8 cellular contexts compared by ENCODE assay signal in the genomic region with DNA sequence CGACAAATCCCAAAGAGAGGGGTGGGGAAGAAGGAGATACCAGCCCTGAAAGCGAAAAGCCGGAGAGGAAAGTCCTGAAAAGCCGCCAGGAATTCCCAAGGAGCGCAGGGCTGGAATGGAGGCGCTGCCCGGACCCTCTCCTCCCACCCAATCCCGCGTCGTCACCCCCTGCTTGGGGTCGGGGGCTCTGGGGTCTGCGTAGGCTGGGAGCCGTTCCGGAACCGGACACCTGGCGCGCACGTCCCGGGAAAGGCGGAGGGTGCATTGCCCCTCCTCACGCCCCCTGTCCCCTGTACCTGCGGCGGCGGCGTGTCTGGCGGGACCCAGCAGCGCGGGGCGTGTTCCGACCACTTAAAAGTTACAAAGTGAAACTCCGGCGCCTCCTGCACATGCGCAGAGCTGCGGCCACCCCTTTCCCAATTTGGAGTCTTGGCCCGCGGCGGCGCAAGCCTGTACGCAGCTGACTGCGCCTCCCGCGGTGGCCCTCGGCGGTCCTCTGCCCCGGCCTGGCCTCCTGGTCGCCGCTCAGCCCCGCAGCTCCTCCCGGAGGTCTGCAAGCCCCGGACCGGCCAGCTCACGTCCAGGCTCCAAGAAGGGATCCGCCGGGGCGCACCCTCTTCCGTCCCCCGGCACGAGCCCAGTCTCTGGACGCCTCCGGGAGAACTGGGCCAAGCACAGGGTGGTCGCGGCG. TPM values are rescaled to one million over a fixed set of nuclear protein-coding genes. Genes with fewer than 3 reads are reported as not detected.
DNase-seq lines count a peak whose midpoint lies in the region; ATAC-seq and TF ChIP-seq lines count a peak whose summit lies in the region.

A gene (minus strand): TSS at position 373 of the 691 bp plus-strand sequence. CDS start 4,800 bp downstream, outside the sequence.

- ATAC-seq in GM19467 (IDR thresholded peaks at IDR 0.05; ENCODE audit: unreplicated experiment) (peak; percentile 62), upper lobe of left lung (ENCODE audit: low FRiP score in 2 of 2) (peak; percentile 92 to 95)

- TF ChIP-seq POLR2A in upper lobe of left lung (IDR thresholded peaks at IDR 0.05), result peak in 3 of 4 donors; percentile 34 to 91 (median 61)

- no peaks in the 10 kb centered on the region for H3K9me3 ChIP-seq in SU-DHL-6 (ENCODE audit: insufficient read depth, low read length)
- no peaks in the 10 kb centered on the region for H3K9me3 ChIP-seq in cardiac muscle cell (ENCODE audit: low read depth)
- H3K9me3 ChIP-seq in upper lobe of left lung, result no peaks in the 10 kb centered on the region

- TF ChIP-seq EP300 in upper lobe of left lung (IDR thresholded peaks at IDR 0.05), result no peak

- no peaks in the 10 kb centered on the region for H3K9me2 ChIP-seq in SU-DHL-6 (replicated peaks; ENCODE audit: insufficient read depth, low read length)

- H3K4me3 ChIP-seq in SU-DHL-6 (ENCODE audit: insufficient read depth, low read length, poor library complexity, severe bottlenecking) (peak within 1 kb of the TSS; percentile 61), cardiac muscle cell (peak within 1 kb of the TSS; percentile 59), upper lobe of left lung (peak within 1 kb of the TSS; percentile 59 to 92 (median 77))

- no peaks in the 10 kb centered on the region for H3K27me3 ChIP-seq in SU-DHL-6 (ENCODE audit: low read length)
- no peaks in the 10 kb centered on the region for H3K27me3 ChIP-seq in cardiac muscle cell
- no peaks in the 10 kb centered on the region for H3K27me3 ChIP-seq in upper lobe of left lung

- no peak for TF ChIP-seq CTCF in SU-DHL-6 (IDR thresholded peaks at IDR 0.05; ENCODE audit: insufficient read depth, low read length, poor library complexity, severe bottlenecking)
- TF ChIP-seq CTCF in cardiac muscle cell (IDR thresholded peaks at IDR 0.05; ENCODE audit: low read depth, low read length), result peak; percentile 27
- peak; percentile 39 to 78 (median 64) for TF ChIP-seq CTCF in upper lobe of left lung (IDR thresholded peaks at IDR 0.05)

- peak within 1 kb of the TSS; percentile 97 for H2AFZ ChIP-seq in SU-DHL-6 (ENCODE audit: low read depth, low read length, severe bottlenecking)

- H3K79me2 ChIP-seq in SU-DHL-6 (ENCODE audit: insufficient read depth, low read length), result no peaks in the 10 kb centered on the region

- no peaks in the 10 kb centered on the region for H3K4me1 ChIP-seq in cardiac muscle cell (ENCODE audit: low read depth)
- peaks cover 46 to 52% (median 48%) of the 10 kb centered on the region in 4 donors for H3K4me1 ChIP-seq in upper lobe of left lung

- H4K20me1 ChIP-seq in SU-DHL-6 (ENCODE audit: low read depth, low read length), result no peaks in the 10 kb centered on the region

- 2% methylated on average over 13 to 41 of the region's 63 CpGs for WGBS in upper lobe of left lung, 2 donors

- no peaks in the 10 kb centered on the region for H3F3A ChIP-seq in SU-DHL-6 (ENCODE audit: insufficient read depth)

- H3K36me3 ChIP-seq in SU-DHL-6 (ENCODE audit: low read length) (no peaks in the 10 kb centered on the region), cardiac muscle cell (no peaks in the 10 kb centered on the region), upper lobe of left lung (peaks cover 0 to 7% (median 3%) of the 10 kb centered on the region in 4 donors)

- H3K27ac ChIP-seq in SU-DHL-6 (ENCODE audit: low read depth, low read length) (no peak within 1 kb of the TSS), cardiac muscle cell (peak within 1 kb of the TSS; percentile 45), upper lobe of left lung (peak within 1 kb of the TSS; percentile 89 to 94 (median 91))

- H3K4me2 ChIP-seq in SU-DHL-6 (ENCODE audit: low read depth, low read length, poor library complexity, severe bottlenecking), result peak within 1 kb of the TSS; percentile 77

- DNase-seq in DMS114 treated with DMSO at 0.1 percent for 48 hours (lab: John Stamatoyannopoulos, UW; ENCODE audit: unreplicated experiment) (peak; percentile 75), HS-27A (ENCODE audit: low read depth) (peak; percentile 40), cardiac muscle cell (ENCODE audit: low read depth in 1 of 2, low spot score in 1 of 2) (peak; percentile 90 to 95), posterior cingulate gyrus (peak; percentile 81 to 97 (median 86)), upper lobe of left lung (peak; percentile 94 to 97)
- peak; percentile 67 for DNase-seq in activated naive CD8-positive, alpha-beta T cell treated with anti-CD3 and anti-CD28 coated beads, Interleukin-2, amount 50 U/mL, for 16 hours (ENCODE audit: low read depth, low spot score)

- intact Hi-C loops in posterior cingulate gyrus (cut with DNase I), result loop anchor here (2.0 kb wide), 3 partner anchors 39 to 105 kb away; a partner anchor contains a TSS

- H3K9ac ChIP-seq in SU-DHL-6 (ENCODE audit: low read length), result peak within 1 kb of the TSS; percentile 61

RNA-seq across cellular contexts. Expression of the gene that starts here (rescaled TPM):
- total RNA-seq in cardiac muscle cell, result 17.0 and 37.0 TPM in 2 replicates
- polyA plus RNA-seq in cardiac muscle cell, result 19.3 and 34.2 TPM in 2 replicates
- 100 to 1,000 TPM in 4 of 6 donors, 10 to 100 TPM in 2; 57.9 to 244 (median 105) TPM for total RNA-seq in upper lobe of left lung

Comparison
In these comparisons a context has a peak if more than half of its experiments do, and no peak if none do; other contexts are left out.
1. DNase-seq: peak in every context shown above with its lines; median percentile 96 in upper lobe of left lung; 92 in cardiac muscle cell; 86 in posterior cingulate gyrus; 75 in DMS114 treated with DMSO at 0.1 percent for 48 hours; 67 in activated naive CD8-positive, alpha-beta T cell treated with anti-CD3 and anti-CD28 coated beads, Interleukin-2, amount 50 U/mL, for 16 hours; 40 in HS-27A.